In genomic region chr21:29343517-29343916, GRCh38 we compare ENCODE assay signal across 14 cellular contexts. TPM values are rescaled to one million over a fixed set of nuclear protein-coding genes. Genes with fewer than 3 reads are reported as not detected.
DNase-seq lines count a peak whose midpoint lies in the region; TF ChIP-seq lines count a peak whose summit lies in the region.
"Had no signal": no experiment of that assay in that cellular context is flagged by ENCODE, and none has a peak within 500 bp of the region (broad histone marks: within the 10 kb centered on the region; RNA-seq: fewer than 3 reads in every experiment).

No MANE protein-coding gene starts in this region.

- H3K27ac ChIP-seq in PC-9, result 0 out of 2 replicates have a peak overlapping the region, but pooled peaks have one; percentile 3
- peak overlapping the region; percentile 95 for H3K27ac ChIP-seq in fibroblast of lung (ENCODE audit: insufficient read depth, low read length)
- H3K27ac ChIP-seq in trophoblast cell (ENCODE audit: low read depth, low read length), result no peak overlapping the region

- no peaks in the 10 kb centered on the region for H3K79me1 ChIP-seq in trophoblast cell (ENCODE audit: low read length)

- POLR2A ChIA-PET in PC-9 (lab: Charles Lee; ENCODE audit: unreplicated experiment), result no interaction called here

- H2BK120ac ChIP-seq in trophoblast cell (ENCODE audit: insufficient read depth, low read length, poor library complexity), result no peak overlapping the region

- no peak overlapping the region for H4K91ac ChIP-seq in trophoblast cell (ENCODE audit: low read depth, low read length)

- BruUV-seq in PC-9 (replicated peaks; lab: Mats Ljungman, UMichigan), result no TSS peak

- WGBS in trophoblast cell (ENCODE audit: extremely low coverage, insufficient coverage, insufficient read length), result no CpG with 5 or more reads among the region's 4 CpGs

- CTCF ChIA-PET in PC-9 (lab: Charles Lee), result interaction anchor here (0.5 kb wide), 1 partner anchor 126 kb away, joined by 7 read pairs; no protein-coding TSS in a partner anchor

- no peak overlapping the region for H3K4me3 ChIP-seq in AG10803 (ENCODE audit: low read length)
- H3K4me3 ChIP-seq in PC-9, result no peak overlapping the region
- no peak overlapping the region for H3K4me3 ChIP-seq in fibroblast of lung (replicated peaks in 1 of 4; ENCODE audit: control extremely low read depth in 1 of 4, insufficient read depth in 1 of 4, low read depth in 3 of 4, low read length in 4 of 4)
- no peak overlapping the region for H3K4me3 ChIP-seq in trophoblast cell (ENCODE audit: low read depth, low read length)
- H3K4me3 ChIP-seq: dorsolateral prefrontal cortex had no signal

- no peak overlapping the region for H4K8ac ChIP-seq in trophoblast cell (ENCODE audit: low read depth, low read length)

- no peak overlapping the region for H2AFZ ChIP-seq in PC-9
- H2AFZ ChIP-seq in fibroblast of lung (ENCODE audit: low read length), result no peak overlapping the region
- no peak overlapping the region for H2AFZ ChIP-seq in trophoblast cell (ENCODE audit: insufficient read depth, low read length, poor library complexity)

- intact Hi-C loops in PC-9 (cut with micrococcal nuclease; ENCODE audit: unreplicated experiment), result loop anchor here (5.0 kb wide), 1 partner anchor 41 kb away; no protein-coding TSS in a partner anchor

- peaks cover 36% of the 10 kb centered on the region; the same call in 1 of the 2 replicates for H3F3A ChIP-seq in PC-9 (ENCODE audit: insufficient read depth, low read depth)

- H3K9ac ChIP-seq in fibroblast of lung (ENCODE audit: insufficient read depth, low read length) (no peak overlapping the region), trophoblast cell (ENCODE audit: low read length) (no peak overlapping the region)

- peak overlapping the region; percentile 6 for H3K4ac ChIP-seq in trophoblast cell (ENCODE audit: low read depth, low read length)

- H3K79me2 ChIP-seq in PC-9 (ENCODE audit: low read depth) (peaks cover 50% of the 10 kb centered on the region), fibroblast of lung (ENCODE audit: control insufficient read depth, insufficient read depth, low read length) (peaks cover 62% of the 10 kb centered on the region), trophoblast cell (ENCODE audit: control insufficient read depth, insufficient read depth, low read length, poor library complexity) (no peaks in the 10 kb centered on the region)

- no peak overlapping the region for H3K23ac ChIP-seq in trophoblast cell (ENCODE audit: low read length)

- no peak overlapping the region for H3K14ac ChIP-seq in trophoblast cell (ENCODE audit: low read length)

- no peak overlapping the region for H2BK5ac ChIP-seq in trophoblast cell (ENCODE audit: low read depth, low read length, poor library complexity)

- H3K4me2 ChIP-seq in PC-9 (no peak overlapping the region), fibroblast of lung (ENCODE audit: extremely low read depth, insufficient read depth, low read length) (peak overlapping the region; percentile 72), trophoblast cell (ENCODE audit: low read length) (no peak overlapping the region)

- no peaks in the 10 kb centered on the region for H3K9me2 ChIP-seq in PC-9 (ENCODE audit: insufficient read depth)

- DNase-seq in AG10803 (ENCODE audit: low read depth) (peak; percentile 74), PC-9 (no peak), fibroblast of lung (ENCODE audit: low read depth in 2 of 2) (peak; percentile 71 to 96), trophoblast cell (peak; percentile 48 to 73), mesenteric fat pad (ENCODE audit: low spot score) (no peak), NCI-H345 (lab: John Stamatoyannopoulos, UW) (no peak), amygdala (lab: John Stamatoyannopoulos, UW) (no peak), NCI-H187 treated with DMSO at 0.1 percent for 48 hours (lab: John Stamatoyannopoulos, UW) (no peak)
- DNase-seq: activated B cell treated with CpG ODN at 0.5 μM for 24 hours; activated T-cell treated with anti-CD3 and anti-CD28 coated beads, Interleukin-2, amount 50 U/mL, for 4 hours; CD8-positive, alpha-beta T cell; dorsolateral prefrontal cortex; SIG-M5; stimulated activated CD4-positive, alpha-beta T cell treated with anti-CD3 and anti-CD28 coated beads, Interleukin-1b, Interleukin-23, amount 100 ng/mL, for 48 hours had no signal

- H3K27me3 ChIP-seq in PC-9 (ENCODE audit: insufficient read depth, low read depth), result no peaks in the 10 kb centered on the region
- H3K27me3 ChIP-seq in fibroblast of lung (ENCODE audit: control insufficient read depth, insufficient read depth, low read length), result no peaks in the 10 kb centered on the region
- no peaks in the 10 kb centered on the region for H3K27me3 ChIP-seq in trophoblast cell (ENCODE audit: insufficient read depth, low read length)
- H3K27me3 ChIP-seq: dorsolateral prefrontal cortex had no signal

- no peaks in the 10 kb centered on the region; the same call in 1 of the 2 replicates for H4K20me1 ChIP-seq in PC-9 (ENCODE audit: insufficient read depth)
- no peaks in the 10 kb centered on the region for H4K20me1 ChIP-seq in fibroblast of lung (ENCODE audit: control insufficient read depth, extremely low read depth, insufficient read depth, low read length)

- H4K12ac ChIP-seq in trophoblast cell (ENCODE audit: low read depth, low read length), result no peak overlapping the region

- H3K18ac ChIP-seq in trophoblast cell (ENCODE audit: low read length), result no peak overlapping the region

- TF ChIP-seq CTCF in AG10803 (conservative IDR thresholded peaks at IDR 0.05; ENCODE audit: low read length) (no peak), PC-9 (conservative IDR thresholded peaks at IDR 0.05) (no peak), fibroblast of lung (conservative IDR thresholded peaks at IDR 0.05 in 1 of 2, IDR thresholded peaks at IDR 0.05 in 1 of 2; ENCODE audit: low read depth in 1 of 2, low read length in 2 of 2) (no peak)

- H2AK5ac ChIP-seq in trophoblast cell (ENCODE audit: low read length), result no peak overlapping the region

- H3K4me1 ChIP-seq in PC-9 (replicated peaks; ENCODE audit: insufficient read depth) (0 out of 2 replicates have a peak, but pooled peaks cover 5% of the 10 kb centered on the region), fibroblast of lung (ENCODE audit: control insufficient read depth, extremely low read depth, insufficient read depth, low read length) (peaks cover 40% of the 10 kb centered on the region), trophoblast cell (ENCODE audit: control insufficient read depth in 1 of 2, insufficient read depth in 2 of 2, low read length in 2 of 2) (peaks cover 3 to 6% of the 10 kb centered on the region in 2 experiments)

- H3K9me3 ChIP-seq in PC-9 (ENCODE audit: insufficient read depth, low read depth), result no peaks in the 10 kb centered on the region
- H3K9me3 ChIP-seq in fibroblast of lung (ENCODE audit: control insufficient read depth, insufficient read depth, low read depth, low read length), result no peaks in the 10 kb centered on the region
- no peaks in the 10 kb centered on the region for H3K9me3 ChIP-seq in trophoblast cell (ENCODE audit: insufficient read depth, low read depth, low read length)

- no peak overlapping the region for H2BK12ac ChIP-seq in trophoblast cell (ENCODE audit: low read length)

- H3K36me3 ChIP-seq in PC-9 (ENCODE audit: low read depth), result peaks cover 18% of the 10 kb centered on the region
- H3K36me3 ChIP-seq in fibroblast of lung (ENCODE audit: control insufficient read depth, insufficient read depth, low read length), result peaks cover 2% of the 10 kb centered on the region
- peaks cover 2% of the 10 kb centered on the region in 2 experiments for H3K36me3 ChIP-seq in trophoblast cell (ENCODE audit: control insufficient read depth in 1 of 2, insufficient read depth in 2 of 2, low read length in 2 of 2)

RNA-seq across cellular contexts. Expression of gene BACH1, which starts 44.8 kb away (rescaled TPM):
- total RNA-seq in PC-9 (2021) (32.3 and 39.9 TPM in 2 replicates), fibroblast of lung (127 and 138 TPM in 2 replicates), mesenteric fat pad (69.8 TPM)
- 36.4 and 38.2 TPM in 2 replicates for polyA plus RNA-seq in fibroblast of lung
- 16.9 and 22.6 TPM in 2 replicates for polyA plus RNA-seq in fibroblast of lung (2012)
- polyA minus RNA-seq in fibroblast of lung (ENCODE audit: low replicate concordance), result 58.0 and 88.5 TPM in 2 replicates
- 72.6 and 72.7 TPM in 2 replicates for polyA plus RNA-seq in trophoblast cell (2013)

Comparison
In these comparisons a context has a peak if more than half of its experiments do, and no peak if none do; other contexts are left out.
1. DNase-seq: peak in AG10803 (single experiment), fibroblast of lung (2 of 2) and trophoblast cell (2 of 2); none in PC-9 (0 of 2), mesenteric fat pad (single experiment), NCI-H345 (single experiment), amygdala (0 of 56) and NCI-H187 treated with DMSO at 0.1 percent for 48 hours (single experiment).